In genomic region chr22:42417645-42418303, GRCh38 we compare ENCODE assay signal across 1 cellular context.
TF ChIP-seq lines count a peak whose summit lies in the region.

No MANE protein-coding gene starts in this region.

TF ChIP-seq in H1, 55 proteins besides CTCF, POLR2A, EP300 and RAD21:
- TF ChIP-seq BCL11A (IDR thresholded peaks at IDR 0.05; ENCODE audit: low read depth in 2 of 2, low read length in 2 of 2) (no peak), RBBP5 (IDR thresholded peaks at IDR 0.05; ENCODE audit: borderline replicate concordance, low read depth, low read length) (no peak), ATF3 (IDR thresholded peaks at IDR 0.05; ENCODE audit: insufficient read depth, low read depth, low read length) (no peak), YY1 (IDR thresholded peaks at IDR 0.05; ENCODE audit: low read depth, low read length) (no peak), SIRT6 (IDR thresholded peaks at IDR 0.05; ENCODE audit: low read length) (no peak), CHD7 (IDR thresholded peaks at IDR 0.05; ENCODE audit: insufficient replicate concordance, low read length) (no peak), TCF12 (IDR thresholded peaks at IDR 0.05; ENCODE audit: low read depth, low read length) (no peak), RFX5 (IDR thresholded peaks at IDR 0.05; ENCODE audit: borderline replicate concordance, low read depth, low read length) (no peak), JUN (IDR thresholded peaks at IDR 0.05; ENCODE audit: low read depth, low read length) (no peak), SP1 (IDR thresholded peaks at IDR 0.05; ENCODE audit: low read depth, low read length) (no peak), SRF (IDR thresholded peaks at IDR 0.05; ENCODE audit: low read depth, low read length) (no peak), EZH2 (IDR thresholded peaks at IDR 0.05; ENCODE audit: low read depth, low read length, severe bottlenecking) (no peak), KDM1A (IDR thresholded peaks at IDR 0.05; ENCODE audit: borderline replicate concordance, low read length) (no peak), KDM5A (IDR thresholded peaks at IDR 0.05; ENCODE audit: low read length) (no peak), TBP (IDR thresholded peaks at IDR 0.05; ENCODE audit: low read depth, low read length) (no peak), BRCA1 (IDR thresholded peaks at IDR 0.05; ENCODE audit: low read depth, low read length) (no peak), POLR2AphosphoS5 (IDR thresholded peaks at IDR 0.05; ENCODE audit: low read depth, low read length) (no peak), MAX (IDR thresholded peaks at IDR 0.05) (no peak), FOSL1 (IDR thresholded peaks at IDR 0.05; ENCODE audit: insufficient read depth, low read depth, low read length) (no peak)
